15 cellular contexts compared by ENCODE assay signal in genomic region chr7:70807650-70808049, GRCh38.
"Had no signal": no experiment of that assay in that cellular context is flagged by ENCODE, and none has a peak within 500 bp of the region (broad histone marks: within the 10 kb centered on the region; RNA-seq: fewer than 3 reads in every experiment).

No MANE protein-coding gene starts in this region.

- H3K9me3 ChIP-seq: lower lobe of right lung had no signal

- H3K4me3 Mint-ChIP-seq: activated naive CD8-positive, alpha-beta T cell treated with anti-CD3 and anti-CD28 coated beads, Interleukin-2, amount 10 ng/mL, durations not matched to agents 7 days and 5 days; activated T-cell treated with anti-CD3 and anti-CD28 coated beads, Interleukin-2, amount 50 U/mL, for 72 hours; naive thymus-derived CD4-positive, alpha-beta T cell had no signal

- DNase-seq: activated CD4-positive, alpha-beta T cell treated with anti-CD3 and anti-CD28 coated beads, Interleukin-2, amount 50 U/mL, for 4 hours; activated naive CD8-positive, alpha-beta T cell treated with anti-CD3 and anti-CD28 coated beads, Interleukin-2, amount 10 ng/mL, durations not matched to agents 7 days and 5 days; activated T-cell treated with anti-CD3 and anti-CD28 coated beads, Interleukin-2, amount 50 U/mL, for 72 hours; anterior cingulate cortex; hypothalamus; left cardiac atrium; lower lobe of right lung; naive thymus-derived CD4-positive, alpha-beta T cell; stimulated activated CD4-positive, alpha-beta T cell treated with anti-CD3 and anti-CD28 coated beads, Interleukin-1b, Interleukin-23, amount 100 ng/mL, for 48 hours; T-helper 2 cell; trophoblast cell had no signal

- ATAC-seq: activated CD4-positive, CD25-positive, alpha-beta regulatory T cell treated with anti-CD3 and anti-CD28 coated beads, Interleukin-2, amount 50 U/mL, for 24 hours; activated T-cell treated with anti-CD3 and anti-CD28 coated beads, Interleukin-2, amount 50 U/mL, for 72 hours; esophagus mucosa; left cardiac atrium; lower lobe of right lung; naive thymus-derived CD4-positive, alpha-beta T cell; stimulated activated memory B cell treated with anti-CD40 and anti-IgM and Interleukin-4, amounts not matched to agents 10 μg/mL and 1 μg/mL and 100 μg/mL, for 72 hours had no signal

- H3K27me3 ChIP-seq: right atrium auricular region had no signal

- H3K36me3 ChIP-seq: lower lobe of right lung, right atrium auricular region had no signal

- H3K27ac Mint-ChIP-seq: activated naive CD8-positive, alpha-beta T cell treated with anti-CD3 and anti-CD28 coated beads, Interleukin-2, amount 10 ng/mL, durations not matched to agents 7 days and 5 days; activated T-cell treated with anti-CD3 and anti-CD28 coated beads, Interleukin-2, amount 50 U/mL, for 72 hours; naive thymus-derived CD4-positive, alpha-beta T cell had no signal

- H3K36me3 Mint-ChIP-seq: activated naive CD8-positive, alpha-beta T cell treated with anti-CD3 and anti-CD28 coated beads, Interleukin-2, amount 10 ng/mL, durations not matched to agents 7 days and 5 days; stimulated activated memory B cell treated with anti-CD40 and anti-IgM and Interleukin-4, amounts not matched to agents 10 μg/mL and 1 μg/mL and 100 μg/mL, for 72 hours had no signal

- H3K4me3 ChIP-seq: lower lobe of right lung, right atrium auricular region had no signal

- H3K4me1 ChIP-seq: lower lobe of right lung, right atrium auricular region had no signal

- H3K27ac ChIP-seq: lower lobe of right lung, right atrium auricular region had no signal
